In the genomic region with DNA sequence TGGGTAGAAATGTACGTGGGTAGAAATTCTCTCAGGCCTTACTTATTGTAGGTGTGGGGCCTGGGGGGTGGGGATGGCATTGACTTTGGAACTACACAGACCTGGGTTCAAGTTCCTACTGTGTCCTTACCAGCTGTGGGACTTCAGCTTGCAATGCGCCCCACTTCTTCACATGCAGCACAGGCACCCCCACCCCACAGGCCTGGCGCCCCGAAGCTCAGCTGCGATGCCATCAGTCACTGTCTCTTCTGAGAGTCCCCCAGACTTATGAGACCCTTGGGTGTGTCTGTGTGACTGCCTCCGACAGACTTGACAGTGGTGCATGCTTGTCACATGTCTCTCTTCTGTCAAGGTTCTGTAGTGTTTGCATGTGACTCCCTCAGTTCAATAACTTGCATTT, we compare ENCODE assay signal across 20 cellular contexts. TPM values are rescaled to one million over a fixed set of nuclear protein-coding genes. Genes with fewer than 3 reads are reported as not detected.
DNase-seq lines count a peak whose midpoint lies in the region; ATAC-seq and TF ChIP-seq lines count a peak whose summit lies in the region.
"Had no signal": no experiment of that assay in that cellular context is flagged by ENCODE, and none has a peak within 500 bp of the region (broad histone marks: within the 10 kb centered on the region; RNA-seq: fewer than 3 reads in every experiment).

No MANE protein-coding gene starts in this region.

- H3K27me3 Mint-ChIP-seq in activated naive CD4-positive, alpha-beta T cell treated with anti-CD3 and anti-CD28 coated beads, Interleukin-2, amount 50 U/mL, for 24 hours: no peaks in the 10 kb centered on the region
- H3K27me3 Mint-ChIP-seq: CD4-positive, alpha-beta memory T cell had no signal

- H3K27ac ChIP-seq in gastroesophageal sphincter (peak overlapping the region in 3 of 4 donors; percentile 17 to 90 (median 86)), rectal smooth muscle tissue (ENCODE audit: low read depth, low read length) (peak overlapping the region; percentile 47), stomach smooth muscle (ENCODE audit: low read length) (peak overlapping the region; percentile 99), brain microvascular endothelial cell (no peak overlapping the region), ascending aorta (no peak overlapping the region)
- H3K27ac ChIP-seq: BLaER1 treated with 17β-estradiol and CSF1 and Interleukin-3, amounts not matched to agents 10 nM and 100 nM had no signal

- no peak for ATAC-seq in gastroesophageal sphincter
- no peak for ATAC-seq in activated CD4-positive, CD25-positive, alpha-beta regulatory T cell treated with anti-CD3 and anti-CD28 coated beads, Interleukin-2, amount 50 U/mL, for 24 hours

- H3K9me3 ChIP-seq in gastroesophageal sphincter (no peaks in the 10 kb centered on the region), stomach smooth muscle (ENCODE audit: control insufficient read depth in 2 of 2, low read length in 2 of 2) (no peaks in the 10 kb centered on the region), ascending aorta (no peaks in the 10 kb centered on the region)
- H3K9me3 ChIP-seq: BE2C; BLaER1 treated with 17β-estradiol and CSF1 and Interleukin-3, amounts not matched to agents 10 nM and 100 nM; HAP-1 had no signal

- H3K4me1 Mint-ChIP-seq in activated naive CD4-positive, alpha-beta T cell treated with anti-CD3 and anti-CD28 coated beads, Interleukin-2, amount 50 U/mL, for 24 hours: peaks cover 47% of the 10 kb centered on the region

- peak overlapping the region; percentile 32 for H3K27ac Mint-ChIP-seq in activated naive CD4-positive, alpha-beta T cell treated with anti-CD3 and anti-CD28 coated beads, Interleukin-2, amount 50 U/mL, for 24 hours
- H3K27ac Mint-ChIP-seq: HFFc6 had no signal

- H3K9ac ChIP-seq in rectal smooth muscle tissue (ENCODE audit: low read length) (no peak overlapping the region), stomach smooth muscle (ENCODE audit: low read length in 2 of 2) (no peak overlapping the region)
- H3K9ac ChIP-seq: BLaER1 treated with 17β-estradiol and CSF1 and Interleukin-3, amounts not matched to agents 10 nM and 100 nM had no signal

- TF ChIP-seq POLR2A in gastroesophageal sphincter (IDR thresholded peaks at IDR 0.05): no peak

- H3K4me1 ChIP-seq in gastroesophageal sphincter (peaks cover 3 to 64% (median 27%) of the 10 kb centered on the region in 3 donors), rectal smooth muscle tissue (ENCODE audit: control insufficient read depth, insufficient read depth, low read length) (peaks cover 27% of the 10 kb centered on the region), stomach smooth muscle (ENCODE audit: control insufficient read depth, insufficient read depth, low read length) (peaks cover 59% of the 10 kb centered on the region), ascending aorta (peaks cover 8 to 12% of the 10 kb centered on the region in 2 donors)
- H3K4me1 ChIP-seq: BE2C, HAP-1 had no signal

- no peak overlapping the region for H3K4me3 ChIP-seq in gastroesophageal sphincter
- no peak overlapping the region for H3K4me3 ChIP-seq in rectal smooth muscle tissue (ENCODE audit: low read length)
- H3K4me3 ChIP-seq in stomach smooth muscle (ENCODE audit: low read length in 2 of 2): no peak overlapping the region
- no peak overlapping the region for H3K4me3 ChIP-seq in brain microvascular endothelial cell (ENCODE audit: low read depth, low read length)
- no peak overlapping the region for H3K4me3 ChIP-seq in ascending aorta
- H3K4me3 ChIP-seq: BLaER1 treated with 17β-estradiol and CSF1 and Interleukin-3, amounts not matched to agents 10 nM and 100 nM; HAP-1 had no signal

- H3K36me3 Mint-ChIP-seq in activated naive CD4-positive, alpha-beta T cell treated with anti-CD3 and anti-CD28 coated beads, Interleukin-2, amount 50 U/mL, for 24 hours: no peaks in the 10 kb centered on the region

- H3K36me3 ChIP-seq in gastroesophageal sphincter (peaks cover 0 to 14% of the 10 kb centered on the region in 2 donors), rectal smooth muscle tissue (ENCODE audit: control insufficient read depth, insufficient read depth, low read length) (no peaks in the 10 kb centered on the region), stomach smooth muscle (ENCODE audit: control insufficient read depth in 2 of 2, insufficient read depth in 2 of 2, low read length in 2 of 2) (peaks cover 4 to 10% of the 10 kb centered on the region in 2 donors), brain microvascular endothelial cell (replicated peaks) (peaks cover 9% of the 10 kb centered on the region), ascending aorta (peaks cover 3 to 18% of the 10 kb centered on the region in 2 donors)

- no peak overlapping the region for H3K4me3 Mint-ChIP-seq in activated naive CD4-positive, alpha-beta T cell treated with anti-CD3 and anti-CD28 coated beads, Interleukin-2, amount 50 U/mL, for 24 hours
- H3K4me3 Mint-ChIP-seq: CD14-positive monocyte; CD4-positive, alpha-beta memory T cell; HFFc6 had no signal

- no peak for DNase-seq in activated naive CD4-positive, alpha-beta T cell (lab: John Stamatoyannopoulos, UW)
- DNase-seq in brain microvascular endothelial cell (no peak), ascending aorta (ENCODE audit: low spot score in 2 of 2) (no peak)
- DNase-seq: BE2C; Calu3; CD4-positive, alpha-beta memory T cell; COR-L47; DMS53; DMS79 treated with DMSO at 0.1 percent for 48 hours; GF-D8; GOT3; HFFc6 had no signal

- in situ Hi-C loops in brain microvascular endothelial cell (cut with HindIII; ENCODE audit: low pct_ligation_motif_present, low sequenced_read_pairs): no loop called here

- H3K27me3 ChIP-seq in gastroesophageal sphincter (no peaks in the 10 kb centered on the region), rectal smooth muscle tissue (ENCODE audit: control insufficient read depth, insufficient read depth, low read length) (no peaks in the 10 kb centered on the region), stomach smooth muscle (ENCODE audit: control insufficient read depth in 1 of 2, insufficient read depth in 2 of 2, low read length in 2 of 2) (no peaks in the 10 kb centered on the region), brain microvascular endothelial cell (replicated peaks) (no peaks in the 10 kb centered on the region), ascending aorta (no peaks in the 10 kb centered on the region)
- H3K27me3 ChIP-seq: BE2C; BLaER1 treated with 17β-estradiol and CSF1 and Interleukin-3, amounts not matched to agents 10 nM and 100 nM had no signal

- 80 to 87% methylated on average over 2 to 5 of the region's 6 CpGs for WGBS in gastroesophageal sphincter (ENCODE audit: low coverage in 1 of 2), 2 donors

- H3K9me3 Mint-ChIP-seq in activated naive CD4-positive, alpha-beta T cell treated with anti-CD3 and anti-CD28 coated beads, Interleukin-2, amount 50 U/mL, for 24 hours: no peaks in the 10 kb centered on the region
- H3K9me3 Mint-ChIP-seq: CD14-positive monocyte, HFFc6 had no signal

- no peak for TF ChIP-seq CTCF in gastroesophageal sphincter (IDR thresholded peaks at IDR 0.05)
- TF ChIP-seq CTCF in brain microvascular endothelial cell (IDR thresholded peaks at IDR 0.05; ENCODE audit: low read depth, low read length, missing control alignments): no peak
- TF ChIP-seq CTCF in ascending aorta (IDR thresholded peaks at IDR 0.05): no peak

- TF ChIP-seq EP300 in gastroesophageal sphincter (IDR thresholded peaks at IDR 0.05): no peak

- intact Hi-C loops in ascending aorta (cut with DNase I): loop anchor here (10.0 kb wide), 1 partner anchor 202 kb away; no protein-coding TSS in a partner anchor

RNA-seq across cellular contexts. Expression of a gene that starts 3.1 kb away (rescaled TPM):
- total RNA-seq in gastroesophageal sphincter (10 to 100 TPM; 13.0 to 33.9 (median 26.8) TPM), ascending aorta (115 TPM)

Comparison
In these comparisons a context has a peak if more than half of its experiments do, and no peak if none do; other contexts are left out.
1. H3K27ac ChIP-seq: peak in gastroesophageal sphincter (3 of 4), rectal smooth muscle tissue (single experiment) and stomach smooth muscle (single experiment); none in brain microvascular endothelial cell (single experiment) and ascending aorta (0 of 2).